In genomic region chrX:20513185-20513584, GRCh38 we compare ENCODE assay signal across 23 cellular contexts.
DNase-seq lines count a peak whose midpoint lies in the region; ATAC-seq, FAIRE-seq and TF ChIP-seq lines count a peak whose summit lies in the region.
"Had no signal": no experiment of that assay in that cellular context is flagged by ENCODE, and none has a peak within 500 bp of the region (broad histone marks: within the 10 kb centered on the region; RNA-seq: fewer than 3 reads in every experiment).

No MANE protein-coding gene starts in this region.

- H3K79me1 ChIP-seq in mesenchymal stem cell (replicated peaks; ENCODE audit: low read length, poor library complexity, severe bottlenecking), result no peaks in the 10 kb centered on the region

- no peak overlapping the region for H3K14ac ChIP-seq in mesenchymal stem cell (ENCODE audit: low read length in 2 of 2)

- TF ChIP-seq POLR2A in A549 (IDR thresholded peaks at IDR 0.05; ENCODE audit: low read length), result no peak
- no peak for TF ChIP-seq POLR2A in tibial nerve (IDR thresholded peaks at IDR 0.05)

- no peak for TF ChIP-seq RAD21 in A549 (conservative IDR thresholded peaks at IDR 0.05 in 1 of 2, IDR thresholded peaks at IDR 0.05 in 1 of 2)

- H3K9me2 ChIP-seq in PC-3 (replicated peaks; ENCODE audit: low read length) (no peaks in the 10 kb centered on the region), GM23338 (ENCODE audit: insufficient read depth) (no peaks in the 10 kb centered on the region)

- H4K8ac ChIP-seq in mesenchymal stem cell (ENCODE audit: low read length), result no peak overlapping the region

- POLR2A ChIA-PET in A549 (lab: Yijun Ruan, JAX) (no interaction called here), PC-3 (lab: Charles Lee; ENCODE audit: unreplicated experiment) (no interaction called here)

- no peaks in the 10 kb centered on the region for H3K36me3 Mint-ChIP-seq in GM23338 (ENCODE audit: low read depth)

- H3F3A ChIP-seq in PC-3 (ENCODE audit: low read length, unreplicated experiment), result peaks cover 8% of the 10 kb centered on the region
- H3F3A ChIP-seq in GM23338 (replicated peaks; ENCODE audit: low read depth), result no peaks in the 10 kb centered on the region

- peak; percentile 46 for FAIRE-seq in A549 (lab: Jason Lieb, UNC)
- FAIRE-seq: D721Med, G401.6, GM12878, HepG2 had no signal

- TF ChIP-seq CTCF in A549 (IDR thresholded peaks at IDR 0.05) (no peak), PC-3 (conservative IDR thresholded peaks at IDR 0.05; ENCODE audit: low read depth, low read length) (no peak), GM23338 (conservative IDR thresholded peaks at IDR 0.05; ENCODE audit: low read depth in 2 of 2) (no peak), tibial nerve (IDR thresholded peaks at IDR 0.05) (no peak)

- no peak overlapping the region for H3K27ac Mint-ChIP-seq in GM23338
- H3K27ac Mint-ChIP-seq: T-helper 1 cell treated with Interleukin-12 subunit alpha and Interleukin-12 subunit beta and Interleukin-4 antibody, amounts not matched to agents 30 μg/mL and 1 μg/mL, for 36 hours had no signal

- DNase-seq in A549 (ENCODE audit: low read depth in 1 of 2, low spot score in 1 of 2) (no peak), Caki2 (ENCODE audit: low read depth) (peak; percentile 20), PC-3 (no peak), mesenchymal stem cell (peak; percentile 19), cerebellar cortex (ENCODE audit: low spot score) (no peak), GM23338 (ENCODE audit: low spot score) (no peak), tibial nerve (ENCODE audit: low spot score in 2 of 2) (no peak)
- DNase-seq: Karpas-422, MM.1S, NCI-H1694, NCI-H2029 treated with DMSO at 0.1 percent for 48 hours, NCI-H2227 treated with DMSO at 0.1 percent for 48 hours, NCI-H526 treated with DMSO at 0.1 percent for 48 hours, SHP77 treated with DMSO at 0.1 percent for 48 hours, SW 1271 had no signal

- H3K9me3 ChIP-seq in A549, result peaks cover 6% of the 10 kb centered on the region; the same call in 2 of the 3 replicates
- no peaks in the 10 kb centered on the region for H3K9me3 ChIP-seq in PC-3 (ENCODE audit: low read length)
- no peaks in the 10 kb centered on the region for H3K9me3 ChIP-seq in mesenchymal stem cell (ENCODE audit: control insufficient read depth, low read length)
- H3K9me3 ChIP-seq in tibial nerve, result no peaks in the 10 kb centered on the region

- H4K20me1 ChIP-seq in PC-3 (ENCODE audit: low read length) (no peaks in the 10 kb centered on the region), GM23338 (replicated peaks; ENCODE audit: insufficient read depth) (no peaks in the 10 kb centered on the region)

- H2BK12ac ChIP-seq in mesenchymal stem cell (ENCODE audit: low read length in 2 of 2), result no peak overlapping the region

- H3K9me3 Mint-ChIP-seq in GM23338, result no peaks in the 10 kb centered on the region

- no peak overlapping the region for H2AK5ac ChIP-seq in mesenchymal stem cell (ENCODE audit: low read length, severe bottlenecking)

- H3K27me3 Mint-ChIP-seq in GM23338 (ENCODE audit: insufficient read depth, low read depth, poor library complexity), result peaks cover 2% of the 10 kb centered on the region

- no peak overlapping the region for H3K4me2 ChIP-seq in A549
- no peak overlapping the region for H3K4me2 ChIP-seq in PC-3 (ENCODE audit: low read length)
- no peak overlapping the region for H3K4me2 ChIP-seq in mesenchymal stem cell (ENCODE audit: low read length, poor library complexity, severe bottlenecking)
- no peak overlapping the region for H3K4me2 ChIP-seq in GM23338

- H2BK120ac ChIP-seq in mesenchymal stem cell (ENCODE audit: low read depth, low read length), result no peak overlapping the region

- no peak overlapping the region for H3K4ac ChIP-seq in mesenchymal stem cell (ENCODE audit: low read depth in 1 of 2, low read length in 2 of 2)

- CTCF ChIA-PET in A549 (lab: Yijun Ruan, JAX), result interaction anchor here (0.7 kb wide), 1 partner anchor 14 kb away, joined by 3 read pairs; no protein-coding TSS in a partner anchor
- CTCF ChIA-PET in PC-3 (lab: Charles Lee), result no interaction called here

- H4K91ac ChIP-seq in mesenchymal stem cell (ENCODE audit: low read length), result no peak overlapping the region

- no TSS peak for BruUV-seq in PC-3 (replicated peaks; lab: Mats Ljungman, UMichigan)

- in situ Hi-C loops in Caki2 (cut with HindIII; ENCODE audit: low pct_unique_long_range_greater_than_20kb, low sequenced_read_pairs), result no loop called here

- H3K18ac ChIP-seq in mesenchymal stem cell (ENCODE audit: low read depth in 1 of 2, low read length in 2 of 2), result no peak overlapping the region

- no peak overlapping the region for H2BK5ac ChIP-seq in mesenchymal stem cell (ENCODE audit: low read depth, low read length, poor library complexity, severe bottlenecking)

- ATAC-seq in A549, result no peak
- no peak for ATAC-seq in PC-3
- no peak for ATAC-seq in GM23338
- ATAC-seq: GM12878, HCT116, HepG2, Panc1 had no signal

- H2AFZ ChIP-seq in PC-3 (ENCODE audit: low read length) (no peak overlapping the region), mesenchymal stem cell (ENCODE audit: low read depth, low read length) (no peak overlapping the region), GM23338 (no peak overlapping the region)

- H3K4me1 Mint-ChIP-seq in GM23338, result no peaks in the 10 kb centered on the region

- TF ChIP-seq EP300 in A549 (IDR thresholded peaks at IDR 0.05), result no peak
- no peak for TF ChIP-seq EP300 in tibial nerve (IDR thresholded peaks at IDR 0.05)

- H3K4me3 ChIP-seq in A549 (no peak overlapping the region), PC-3 (ENCODE audit: low read length) (no peak overlapping the region), mesenchymal stem cell (ENCODE audit: insufficient read depth in 1 of 2, low read depth in 1 of 2, low read length in 2 of 2) (no peak overlapping the region), GM23338 (no peak overlapping the region), tibial nerve (no peak overlapping the region)
- H3K4me3 ChIP-seq: GM12878 had no signal

- H3K27me3 ChIP-seq in PC-3 (ENCODE audit: low read length) (no peaks in the 10 kb centered on the region), mesenchymal stem cell (ENCODE audit: control insufficient read depth in 1 of 2, insufficient read depth in 1 of 2, low read length in 2 of 2) (peaks cover 0 to 2% of the 10 kb centered on the region in 2 experiments), GM23338 (ENCODE audit: insufficient read depth) (no peaks in the 10 kb centered on the region), tibial nerve (peaks cover 0 to 9% of the 10 kb centered on the region in 2 donors)

- H3K79me2 ChIP-seq in PC-3 (ENCODE audit: low read length) (no peaks in the 10 kb centered on the region), GM23338 (replicated peaks; ENCODE audit: insufficient read depth) (no peaks in the 10 kb centered on the region)

- no peaks in the 10 kb centered on the region for H3K36me3 ChIP-seq in PC-3 (ENCODE audit: low read depth, low read length)
- H3K36me3 ChIP-seq in mesenchymal stem cell (ENCODE audit: control insufficient read depth in 1 of 2, insufficient read depth in 2 of 2, low read depth in 1 of 2, low read length in 2 of 2), result no peaks in the 10 kb centered on the region
- H3K36me3 ChIP-seq in GM23338 (ENCODE audit: insufficient read depth), result no peaks in the 10 kb centered on the region
- H3K36me3 ChIP-seq in tibial nerve, result no peaks in the 10 kb centered on the region

- H3K4me1 ChIP-seq in A549 (peaks cover 29% of the 10 kb centered on the region), PC-3 (ENCODE audit: insufficient read depth, low read length) (peaks cover 55% of the 10 kb centered on the region), mesenchymal stem cell (ENCODE audit: control insufficient read depth, insufficient read depth, low read depth, low read length) (peaks cover 4% of the 10 kb centered on the region), GM23338 (ENCODE audit: insufficient read depth) (no peaks in the 10 kb centered on the region), tibial nerve (no peaks in the 10 kb centered on the region)

- WGBS in A549 (ENCODE audit: missing lambda C conversion rate), result 76% methylated on average over 3 of the region's 3 CpGs
- 0% methylated on average over 1 of the region's 3 CpGs for WGBS in mesenchymal stem cell
- WGBS in tibial nerve, 2 donors, result 49 to 54% methylated on average over 3 of the region's 3 CpGs

- no peak overlapping the region for H3K9ac ChIP-seq in PC-3 (ENCODE audit: low read length)
- H3K9ac ChIP-seq in mesenchymal stem cell (ENCODE audit: low read length), result peak overlapping the region; percentile 53

- H2BK15ac ChIP-seq in mesenchymal stem cell (ENCODE audit: low read depth, poor library complexity, severe bottlenecking), result no peak overlapping the region

- no peak overlapping the region for H3K23ac ChIP-seq in mesenchymal stem cell (ENCODE audit: low read length in 2 of 2)

- H3K27ac ChIP-seq in A549, result no peak overlapping the region
- 0 out of 2 replicates have a peak overlapping the region, but pooled peaks have one; percentile 98 for H3K27ac ChIP-seq in PC-3 (ENCODE audit: low read length)
- no peak overlapping the region for H3K27ac ChIP-seq in mesenchymal stem cell (ENCODE audit: low read length, poor library complexity, severe bottlenecking)
- no peak overlapping the region for H3K27ac ChIP-seq in GM23338 (ENCODE audit: low read depth)
- no peak overlapping the region for H3K27ac ChIP-seq in tibial nerve
- H3K27ac ChIP-seq: RWPE1 had no signal

- H3K4me3 Mint-ChIP-seq in GM23338, result no peak overlapping the region
- H3K4me3 Mint-ChIP-seq: T-helper 1 cell treated with Interleukin-12 subunit alpha and Interleukin-12 subunit beta and Interleukin-4 antibody, amounts not matched to agents 30 μg/mL and 1 μg/mL, for 36 hours had no signal

- intact Hi-C loops in PC-3 (cut with micrococcal nuclease), result no loop called here

TF ChIP-seq in A549, 52 proteins besides CTCF, POLR2A, EP300 and RAD21:
- no peak for TF ChIP-seq EHF (CRISPR knock-in tag; IDR thresholded peaks at IDR 0.05)
- no peak for TF ChIP-seq ATOH8 (CRISPR knock-in tag; IDR thresholded peaks at IDR 0.05; ENCODE audit: low read depth)
- TF ChIP-seq JUN (IDR thresholded peaks at IDR 0.05), result no peak

TF ChIP-seq in GM23338, 12 proteins besides CTCF, POLR2A, EP300 and RAD21 (continues in another document):
- TF ChIP-seq STAT1 (IDR thresholded peaks at IDR 0.05; ENCODE audit: unreplicated experiment) (no peak), ETS1 (IDR thresholded peaks at IDR 0.05) (no peak)

Comparison
In these comparisons a context has a peak if more than half of its experiments do, and no peak if none do; other contexts are left out.
1. DNase-seq: peak in Caki2 (single experiment) and mesenchymal stem cell (single experiment); none in A549 (0 of 2), PC-3 (single experiment), cerebellar cortex (single experiment), GM23338 (single experiment) and tibial nerve (0 of 2).